8 cellular contexts compared by ENCODE assay signal in genomic region chr2:99337931-99338580, GRCh38. TPM values are rescaled to one million over a fixed set of nuclear protein-coding genes. Genes with fewer than 3 reads are reported as not detected.
DNase-seq lines count a peak whose midpoint lies in the region; ATAC-seq and TF ChIP-seq lines count a peak whose summit lies in the region.

No MANE protein-coding gene starts in this region.

- peak overlapping the region; percentile 94 for H3K27ac ChIP-seq in stomach smooth muscle (ENCODE audit: low read length)

- H3K36me3 Mint-ChIP-seq in chondrocyte (ENCODE audit: low read depth) = no peaks in the 10 kb centered on the region

- no peaks in the 10 kb centered on the region for H3K9me3 Mint-ChIP-seq in chondrocyte (ENCODE audit: low read depth)

- H3K36me3 ChIP-seq in stomach smooth muscle (ENCODE audit: control insufficient read depth in 2 of 2, insufficient read depth in 2 of 2, low read length in 2 of 2) = no peaks in the 10 kb centered on the region

- H3K9ac ChIP-seq in stomach smooth muscle (ENCODE audit: low read length in 2 of 2) = peak overlapping the region; percentile 91

- TF ChIP-seq CTCF in chondrocyte (IDR thresholded peaks at IDR 0.05) = no peak

- no peaks in the 10 kb centered on the region for H3K9me3 ChIP-seq in stomach smooth muscle (ENCODE audit: control insufficient read depth in 2 of 2, low read length in 2 of 2)

- peaks cover 13% of the 10 kb centered on the region for H3K4me1 ChIP-seq in stomach smooth muscle (ENCODE audit: control insufficient read depth, insufficient read depth, low read length)

- no peaks in the 10 kb centered on the region for H3K27me3 Mint-ChIP-seq in chondrocyte (ENCODE audit: low read depth)

- peak; percentile 5 for ATAC-seq in HG03342 (IDR thresholded peaks at IDR 0.05; ENCODE audit: unreplicated experiment)
- ATAC-seq in SK-N-SH treated with all-trans-retinoic acid at 6 μM for 48 hours = peak; percentile 1

- peaks cover 45% of the 10 kb centered on the region for H3K4me1 Mint-ChIP-seq in chondrocyte (ENCODE audit: low read depth)

- H3K4me3 ChIP-seq in stomach smooth muscle (ENCODE audit: low read length in 2 of 2) = peak overlapping the region; percentile 67 to 98

- peak; percentile 58 for DNase-seq in NCI-H82 (lab: John Stamatoyannopoulos, UW)
- DNase-seq in NCI-H82 treated with DMSO at 0.1 percent for 48 hours (lab: John Stamatoyannopoulos, UW; ENCODE audit: unreplicated experiment) = no peak
- peak; percentile 18 for DNase-seq in hepatic stellate cell (ENCODE audit: low spot score)
- DNase-seq in chondrocyte (ENCODE audit: low spot score) = no peak
- no peak for DNase-seq in epidermal melanocyte (ENCODE audit: insufficient read length, low spot score)

- no peaks in the 10 kb centered on the region for H3K27me3 ChIP-seq in stomach smooth muscle (ENCODE audit: control insufficient read depth in 1 of 2, insufficient read depth in 2 of 2, low read length in 2 of 2)

- H3K4me3 Mint-ChIP-seq in chondrocyte (ENCODE audit: unreplicated experiment) = no peak overlapping the region

- no peak overlapping the region for H3K27ac Mint-ChIP-seq in chondrocyte (ENCODE audit: unreplicated experiment)

TF ChIP-seq in SK-N-SH treated with all-trans-retinoic acid at 6 μM for 48 hours, 23 proteins besides CTCF, POLR2A, EP300 and RAD21:
- TF ChIP-seq ARNTL (CRISPR knock-in tag; IDR thresholded peaks at IDR 0.05; ENCODE audit: borderline replicate concordance, low read depth) (no peak), OSR1 (CRISPR knock-in tag; IDR thresholded peaks at IDR 0.05) (no peak), ZFP30 (CRISPR knock-in tag; IDR thresholded peaks at IDR 0.05) (no peak), TSHZ2 (CRISPR knock-in tag; IDR thresholded peaks at IDR 0.05) (no peak), ESRRG (CRISPR knock-in tag; IDR thresholded peaks at IDR 0.05) (no peak), ZNF565 (CRISPR knock-in tag; conservative IDR thresholded peaks at IDR 0.05; ENCODE audit: low read depth) (no peak), PATZ1 (CRISPR knock-in tag; IDR thresholded peaks at IDR 0.05; ENCODE audit: borderline replicate concordance) (no peak), SNAI2 (CRISPR knock-in tag; IDR thresholded peaks at IDR 0.05) (no peak), TOX (CRISPR knock-in tag; IDR thresholded peaks at IDR 0.05; ENCODE audit: borderline replicate concordance) (no peak), ISL1 (CRISPR knock-in tag; IDR thresholded peaks at IDR 0.05) (no peak), BACH2 (CRISPR knock-in tag; IDR thresholded peaks at IDR 0.05; ENCODE audit: borderline replicate concordance) (no peak), ZFP3 (CRISPR knock-in tag; IDR thresholded peaks at IDR 0.05) (no peak), GLIS3 (CRISPR knock-in tag; IDR thresholded peaks at IDR 0.05) (no peak)
- TF ChIP-seq, protein P1, sequence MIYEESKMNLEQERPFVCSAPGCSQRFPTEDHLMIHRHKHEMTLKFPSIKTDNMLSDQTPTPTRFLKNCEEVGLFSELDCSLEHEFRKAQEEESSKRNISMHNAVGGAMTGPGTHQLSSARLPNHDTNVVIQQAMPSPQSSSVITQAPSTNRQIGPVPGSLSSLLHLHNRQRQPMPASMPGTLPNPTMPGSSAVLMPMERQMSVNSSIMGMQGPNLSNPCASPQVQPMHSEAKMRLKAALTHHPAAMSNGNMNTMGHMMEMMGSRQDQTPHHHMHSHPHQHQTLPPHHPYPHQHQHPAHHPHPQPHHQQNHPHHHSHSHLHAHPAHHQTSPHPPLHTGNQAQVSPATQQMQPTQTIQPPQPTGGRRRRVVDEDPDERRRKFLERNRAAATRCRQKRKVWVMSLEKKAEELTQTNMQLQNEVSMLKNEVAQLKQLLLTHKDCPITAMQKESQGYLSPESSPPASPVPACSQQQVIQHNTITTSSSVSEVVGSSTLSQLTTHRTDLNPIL (CRISPR knock-in tag; IDR thresholded peaks at IDR 0.05; ENCODE audit: low read depth) = no peak
- TF ChIP-seq, protein P2, sequence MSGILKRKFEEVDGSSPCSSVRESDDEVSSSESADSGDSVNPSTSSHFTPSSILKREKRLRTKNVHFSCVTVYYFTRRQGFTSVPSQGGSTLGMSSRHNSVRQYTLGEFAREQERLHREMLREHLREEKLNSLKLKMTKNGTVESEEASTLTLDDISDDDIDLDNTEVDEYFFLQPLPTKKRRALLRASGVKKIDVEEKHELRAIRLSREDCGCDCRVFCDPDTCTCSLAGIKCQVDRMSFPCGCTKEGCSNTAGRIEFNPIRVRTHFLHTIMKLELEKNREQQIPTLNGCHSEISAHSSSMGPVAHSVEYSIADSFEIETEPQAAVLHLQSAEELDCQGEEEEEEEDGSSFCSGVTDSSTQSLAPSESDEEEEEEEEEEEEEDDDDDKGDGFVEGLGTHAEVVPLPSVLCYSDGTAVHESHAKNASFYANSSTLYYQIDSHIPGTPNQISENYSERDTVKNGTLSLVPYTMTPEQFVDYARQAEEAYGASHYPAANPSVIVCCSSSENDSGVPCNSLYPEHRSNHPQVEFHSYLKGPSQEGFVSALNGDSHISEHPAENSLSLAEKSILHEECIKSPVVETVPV (CRISPR knock-in tag; IDR thresholded peaks at IDR 0.05) = no peak

RNA-seq across cellular contexts. Expression of gene EIF5B, which starts 0.9 kb away (rescaled TPM):
- total RNA-seq in chondrocyte = 34.5 to 46.3 TPM (median 35.2 TPM) in 3 replicates

RNA-seq across cellular contexts. Expression of gene TXNDC9, which starts 1.9 kb away (rescaled TPM):
- 28.4 to 33.0 TPM (median 32.0 TPM) in 3 replicates for total RNA-seq in chondrocyte

RNA-seq across cellular contexts. Expression of gene LYG1, which starts 37.1 kb away (rescaled TPM):
- total RNA-seq in chondrocyte = 0.36 to 0.99 TPM (median 0.57 TPM) in 3 replicates

Comparison
In these comparisons a context has a peak if more than half of its experiments do, and no peak if none do; other contexts are left out.
1. DNase-seq: peak in NCI-H82 (single experiment) and hepatic stellate cell (single experiment); none in NCI-H82 treated with DMSO at 0.1 percent for 48 hours (single experiment), chondrocyte (single experiment) and epidermal melanocyte (single experiment).